In the genomic region with DNA sequence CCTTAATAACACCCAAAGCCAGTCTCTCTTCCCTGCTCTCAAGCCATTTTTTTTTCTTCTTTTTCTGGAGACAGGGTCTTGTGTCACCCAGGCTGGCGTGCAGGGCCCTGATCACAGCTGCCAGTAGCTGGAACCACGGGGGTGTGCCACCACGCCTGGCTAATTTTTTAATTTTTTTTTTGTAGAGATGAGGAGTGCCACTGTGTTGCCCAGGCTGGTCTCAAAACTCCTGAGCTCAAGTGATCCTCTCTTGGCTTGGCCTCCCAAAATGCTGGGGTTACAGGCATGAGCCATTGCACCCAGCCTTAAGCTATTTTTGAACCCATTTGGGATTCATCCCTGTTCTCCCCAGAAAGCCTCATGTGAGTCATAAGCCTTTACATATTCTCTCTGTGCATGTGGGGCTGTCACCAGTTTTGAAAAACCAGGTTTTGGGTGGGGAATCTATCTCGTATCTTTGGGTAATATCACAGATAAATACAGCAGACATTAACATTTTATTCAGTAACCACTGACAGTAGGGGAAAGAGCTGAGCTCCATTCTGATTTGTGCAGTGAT, we compare ENCODE assay signal across 1 cellular context.
TF ChIP-seq lines count a peak whose summit lies in the region.

No MANE protein-coding gene starts in this region.

TF ChIP-seq in WTC11, 78 proteins besides CTCF, POLR2A, EP300 and RAD21 (continued from another document):
- TF ChIP-seq, protein P1, sequence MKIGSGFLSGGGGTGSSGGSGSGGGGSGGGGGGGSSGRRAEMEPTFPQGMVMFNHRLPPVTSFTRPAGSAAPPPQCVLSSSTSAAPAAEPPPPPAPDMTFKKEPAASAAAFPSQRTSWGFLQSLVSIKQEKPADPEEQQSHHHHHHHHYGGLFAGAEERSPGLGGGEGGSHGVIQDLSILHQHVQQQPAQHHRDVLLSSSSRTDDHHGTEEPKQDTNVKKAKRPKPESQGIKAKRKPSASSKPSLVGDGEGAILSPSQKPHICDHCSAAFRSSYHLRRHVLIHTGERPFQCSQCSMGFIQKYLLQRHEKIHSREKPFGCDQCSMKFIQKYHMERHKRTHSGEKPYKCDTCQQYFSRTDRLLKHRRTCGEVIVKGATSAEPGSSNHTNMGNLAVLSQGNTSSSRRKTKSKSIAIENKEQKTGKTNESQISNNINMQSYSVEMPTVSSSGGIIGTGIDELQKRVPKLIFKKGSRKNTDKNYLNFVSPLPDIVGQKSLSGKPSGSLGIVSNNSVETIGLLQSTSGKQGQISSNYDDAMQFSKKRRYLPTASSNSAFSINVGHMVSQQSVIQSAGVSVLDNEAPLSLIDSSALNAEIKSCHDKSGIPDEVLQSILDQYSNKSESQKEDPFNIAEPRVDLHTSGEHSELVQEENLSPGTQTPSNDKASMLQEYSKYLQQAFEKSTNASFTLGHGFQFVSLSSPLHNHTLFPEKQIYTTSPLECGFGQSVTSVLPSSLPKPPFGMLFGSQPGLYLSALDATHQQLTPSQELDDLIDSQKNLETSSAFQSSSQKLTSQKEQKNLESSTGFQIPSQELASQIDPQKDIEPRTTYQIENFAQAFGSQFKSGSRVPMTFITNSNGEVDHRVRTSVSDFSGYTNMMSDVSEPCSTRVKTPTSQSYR (CRISPR knock-in tag; IDR thresholded peaks at IDR 0.05), result no peak
- no peak for TF ChIP-seq NR3C1 (CRISPR knock-in tag; conservative IDR thresholded peaks at IDR 0.05; ENCODE audit: low read depth)
- TF ChIP-seq, protein P2, sequence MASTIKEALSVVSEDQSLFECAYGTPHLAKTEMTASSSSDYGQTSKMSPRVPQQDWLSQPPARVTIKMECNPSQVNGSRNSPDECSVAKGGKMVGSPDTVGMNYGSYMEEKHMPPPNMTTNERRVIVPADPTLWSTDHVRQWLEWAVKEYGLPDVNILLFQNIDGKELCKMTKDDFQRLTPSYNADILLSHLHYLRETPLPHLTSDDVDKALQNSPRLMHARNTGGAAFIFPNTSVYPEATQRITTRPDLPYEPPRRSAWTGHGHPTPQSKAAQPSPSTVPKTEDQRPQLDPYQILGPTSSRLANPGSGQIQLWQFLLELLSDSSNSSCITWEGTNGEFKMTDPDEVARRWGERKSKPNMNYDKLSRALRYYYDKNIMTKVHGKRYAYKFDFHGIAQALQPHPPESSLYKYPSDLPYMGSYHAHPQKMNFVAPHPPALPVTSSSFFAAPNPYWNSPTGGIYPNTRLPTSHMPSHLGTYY (CRISPR knock-in tag; IDR thresholded peaks at IDR 0.05), result no peak
- TF ChIP-seq ZNF671 (CRISPR knock-in tag; IDR thresholded peaks at IDR 0.05), result no peak
- TF ChIP-seq, protein P3, sequence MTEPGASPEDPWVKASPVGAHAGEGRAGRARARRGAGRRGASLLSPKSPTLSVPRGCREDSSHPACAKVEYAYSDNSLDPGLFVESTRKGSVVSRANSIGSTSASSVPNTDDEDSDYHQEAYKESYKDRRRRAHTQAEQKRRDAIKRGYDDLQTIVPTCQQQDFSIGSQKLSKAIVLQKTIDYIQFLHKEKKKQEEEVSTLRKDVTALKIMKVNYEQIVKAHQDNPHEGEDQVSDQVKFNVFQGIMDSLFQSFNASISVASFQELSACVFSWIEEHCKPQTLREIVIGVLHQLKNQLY (CRISPR knock-in tag; IDR thresholded peaks at IDR 0.05), result no peak
- TF ChIP-seq NFYB (CRISPR knock-in tag; conservative IDR thresholded peaks at IDR 0.05; ENCODE audit: low read depth), result no peak
- no peak for TF ChIP-seq ZNF232 (CRISPR knock-in tag; IDR thresholded peaks at IDR 0.05)
- TF ChIP-seq ZNF138 (CRISPR knock-in tag; conservative IDR thresholded peaks at IDR 0.05), result no peak
- TF ChIP-seq, protein P4, sequence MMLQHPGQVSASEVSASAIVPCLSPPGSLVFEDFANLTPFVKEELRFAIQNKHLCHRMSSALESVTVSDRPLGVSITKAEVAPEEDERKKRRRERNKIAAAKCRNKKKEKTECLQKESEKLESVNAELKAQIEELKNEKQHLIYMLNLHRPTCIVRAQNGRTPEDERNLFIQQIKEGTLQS (CRISPR knock-in tag; conservative IDR thresholded peaks at IDR 0.05), result no peak
- no peak for TF ChIP-seq TCF7 (CRISPR knock-in tag; IDR thresholded peaks at IDR 0.05; ENCODE audit: low read depth)
- TF ChIP-seq EMX1 (CRISPR knock-in tag; IDR thresholded peaks at IDR 0.05), result no peak
- no peak for TF ChIP-seq ATF2 (CRISPR knock-in tag; IDR thresholded peaks at IDR 0.05; ENCODE audit: borderline replicate concordance, low read depth)
- no peak for TF ChIP-seq SMAD4 (CRISPR knock-in tag; IDR thresholded peaks at IDR 0.05)
- TF ChIP-seq MXD4 (CRISPR knock-in tag; IDR thresholded peaks at IDR 0.05; ENCODE audit: borderline replicate concordance), result no peak
- no peak for TF ChIP-seq ZBTB21 (CRISPR knock-in tag; IDR thresholded peaks at IDR 0.05; ENCODE audit: borderline replicate concordance)
- TF ChIP-seq, protein P5, sequence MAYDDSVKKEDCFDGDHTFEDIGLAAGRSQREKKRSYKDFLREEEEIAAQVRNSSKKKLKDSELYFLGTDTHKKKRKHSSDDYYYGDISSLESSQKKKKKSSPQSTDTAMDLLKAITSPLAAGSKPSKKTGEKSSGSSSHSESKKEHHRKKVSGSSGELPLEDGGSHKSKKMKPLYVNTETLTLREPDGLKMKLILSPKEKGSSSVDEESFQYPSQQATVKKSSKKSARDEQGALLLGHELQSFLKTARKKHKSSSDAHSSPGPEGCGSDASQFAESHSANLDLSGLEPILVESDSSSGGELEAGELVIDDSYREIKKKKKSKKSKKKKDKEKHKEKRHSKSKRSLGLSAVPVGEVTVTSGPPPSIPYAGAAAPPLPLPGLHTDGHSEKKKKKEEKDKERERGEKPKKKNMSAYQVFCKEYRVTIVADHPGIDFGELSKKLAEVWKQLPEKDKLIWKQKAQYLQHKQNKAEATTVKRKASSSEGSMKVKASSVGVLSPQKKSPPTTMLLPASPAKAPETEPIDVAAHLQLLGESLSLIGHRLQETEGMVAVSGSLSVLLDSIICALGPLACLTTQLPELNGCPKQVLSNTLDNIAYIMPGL (CRISPR knock-in tag; IDR thresholded peaks at IDR 0.05), result no peak
- no peak for TF ChIP-seq TP53 (CRISPR knock-in tag; IDR thresholded peaks at IDR 0.05)
- TF ChIP-seq ZNF416 (CRISPR knock-in tag; IDR thresholded peaks at IDR 0.05), result no peak
